In the genomic region with DNA sequence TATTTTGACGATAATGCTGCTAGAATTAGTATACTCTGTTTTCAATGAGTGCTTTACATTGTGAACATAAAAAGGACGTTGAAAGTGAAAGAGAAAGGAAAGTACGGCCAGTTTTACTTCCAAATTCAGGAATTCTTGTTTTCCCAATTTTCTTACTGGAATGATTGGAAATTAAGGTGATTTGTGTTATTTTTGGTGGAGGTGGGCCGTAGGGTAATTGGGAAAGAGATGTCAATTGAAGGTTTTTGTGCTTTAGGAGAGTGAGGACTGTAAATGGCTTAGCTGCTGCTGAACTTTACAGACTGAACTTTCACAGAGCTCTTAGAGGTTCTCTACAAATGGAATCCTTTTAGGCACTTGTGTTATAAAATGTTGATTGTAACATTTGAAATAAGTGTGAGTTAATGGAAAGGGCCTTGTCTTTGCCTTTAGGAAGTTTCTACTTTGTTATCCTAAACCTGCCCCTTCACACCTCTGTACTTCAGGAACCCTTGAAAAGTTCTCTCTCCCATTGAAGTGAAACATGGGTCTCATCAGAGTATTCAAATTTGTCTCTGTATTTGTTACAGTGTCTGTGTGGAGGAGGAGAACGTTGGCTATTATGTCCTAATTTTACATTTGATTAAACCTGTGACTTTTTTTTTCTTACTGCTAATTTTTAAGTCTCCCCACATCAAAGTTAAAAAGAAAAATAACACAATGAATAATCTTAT, we compare ENCODE assay signal across 7 cellular contexts.
DNase-seq lines count a peak whose midpoint lies in the region; ATAC-seq and TF ChIP-seq lines count a peak whose summit lies in the region.

No MANE protein-coding gene starts in this region.

- H3K27me3 Mint-ChIP-seq in activated B cell treated with CpG ODN at 0.5 μM for 24 hours = no peaks in the 10 kb centered on the region

- H3K4me3 ChIP-seq in stomach smooth muscle (ENCODE audit: low read length in 2 of 2) = peak overlapping the region; percentile 68 to 86

- peaks cover 15% of the 10 kb centered on the region for H3K4me1 ChIP-seq in stomach smooth muscle (ENCODE audit: control insufficient read depth, insufficient read depth, low read length)

- peaks cover 9% of the 10 kb centered on the region for H3K36me3 Mint-ChIP-seq in activated B cell treated with CpG ODN at 0.5 μM for 24 hours (ENCODE audit: low read depth)

- CTCF ChIA-PET in activated B cell treated with CpG ODN at 0.5 μM for 24 hours (lab: Charles Lee) = interaction anchor here (0.7 to 1.6 kb wide), 9 partner anchors 10 to 70 kb away, joined by 3 to 8 read pairs (median 3); no protein-coding TSS in a partner anchor

- no peak for TF ChIP-seq CTCF in activated B cell treated with CpG ODN at 0.5 μM for 24 hours (IDR thresholded peaks at IDR 0.05)

- no peak for DNase-seq in activated B cell treated with CpG ODN at 0.5 μM for 24 hours
- DNase-seq in germinal center (ENCODE audit: low spot score) = peak; percentile 23
- no peak for DNase-seq in ureter (ENCODE audit: low spot score)

- no peaks in the 10 kb centered on the region for H3K9me3 ChIP-seq in stomach smooth muscle (ENCODE audit: control insufficient read depth in 2 of 2, low read length in 2 of 2)

- H3K27ac Mint-ChIP-seq in activated B cell treated with CpG ODN at 0.5 μM for 24 hours = peak overlapping the region; percentile 84

- peak overlapping the region; percentile 89 for H3K4me3 Mint-ChIP-seq in activated B cell treated with CpG ODN at 0.5 μM for 24 hours

- H3K4me1 Mint-ChIP-seq in activated B cell treated with CpG ODN at 0.5 μM for 24 hours = peaks cover 43% of the 10 kb centered on the region

- H3K9me3 Mint-ChIP-seq in activated B cell treated with CpG ODN at 0.5 μM for 24 hours = peaks cover 3% of the 10 kb centered on the region

- no peaks in the 10 kb centered on the region for H3K27me3 ChIP-seq in stomach smooth muscle (ENCODE audit: control insufficient read depth in 1 of 2, insufficient read depth in 2 of 2, low read length in 2 of 2)

- ATAC-seq in HG02610 (IDR thresholded peaks at IDR 0.05; ENCODE audit: unreplicated experiment) (peak; percentile 30), activated B cell treated with CpG ODN at 0.5 μM for 24 hours (ENCODE audit: low read depth) (peak; percentile 37), GM19035 (IDR thresholded peaks at IDR 0.05; ENCODE audit: unreplicated experiment) (no peak), HG03520 (IDR thresholded peaks at IDR 0.05; ENCODE audit: unreplicated experiment) (no peak)

- H3K9ac ChIP-seq in stomach smooth muscle (ENCODE audit: low read length in 2 of 2) = peak overlapping the region; percentile 37 to 70

- POLR2A ChIA-PET in activated B cell treated with CpG ODN at 0.5 μM for 24 hours (lab: Charles Lee) = interaction anchor here (2.0 kb wide), 1 partner anchor 10 kb away, joined by 4 read pairs; no protein-coding TSS in a partner anchor

- H3K36me3 ChIP-seq in stomach smooth muscle (ENCODE audit: control insufficient read depth in 2 of 2, insufficient read depth in 2 of 2, low read length in 2 of 2) = no peaks in the 10 kb centered on the region

- no peak overlapping the region for H3K27ac ChIP-seq in stomach smooth muscle (ENCODE audit: low read length)

- intact Hi-C loops in activated B cell treated with CpG ODN at 0.5 μM for 24 hours (cut with micrococcal nuclease) = loop anchor here (1.0 to 5.0 kb wide), 7 partner anchors 11 to 1706 kb away; no protein-coding TSS in a partner anchor

Comparison
In these comparisons a context has a peak if more than half of its experiments do, and no peak if none do; other contexts are left out.
1. ATAC-seq: peak in HG02610 (single experiment) and activated B cell treated with CpG ODN at 0.5 μM for 24 hours (single experiment); none in GM19035 (single experiment) and HG03520 (single experiment).